In the genomic region with DNA sequence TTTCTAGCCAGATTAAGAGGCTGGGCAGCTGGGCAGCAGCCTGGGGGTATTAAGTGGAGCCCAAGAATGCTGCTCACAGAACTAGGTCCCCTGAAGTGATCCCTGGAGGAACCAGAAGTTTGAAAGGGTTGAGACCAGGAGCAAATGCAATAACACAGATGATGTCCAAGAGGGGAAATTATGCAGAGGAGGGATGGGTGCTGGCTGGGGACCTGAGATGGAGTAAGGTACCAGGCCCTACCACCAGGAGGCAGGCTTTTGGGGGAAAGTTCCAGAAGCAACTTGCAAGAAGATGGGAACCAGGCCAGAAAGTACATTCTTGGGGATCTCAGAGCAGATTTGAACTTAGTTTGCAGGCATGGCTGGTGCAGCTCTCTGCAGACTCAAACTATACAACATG, we compare ENCODE assay signal across 8 cellular contexts.
DNase-seq lines count a peak whose midpoint lies in the region; ATAC-seq, FAIRE-seq and TF ChIP-seq lines count a peak whose summit lies in the region.

No MANE protein-coding gene starts in this region.

- no TSS peak for BruUV-seq in mammary epithelial cell (replicated peaks; lab: Mats Ljungman, UMichigan)

- in situ Hi-C loops in GM13977 (cut with MboI; ENCODE audit: low pct_unique_long_range_greater_than_20kb, low sequenced_read_pairs, unreplicated experiment) = no loop called here
- in situ Hi-C loops in mammary epithelial cell (cut with MboI; ENCODE audit: low sequenced_read_pairs in 2 of 2) = no loop called here

- no peaks in the 10 kb centered on the region for H3K79me2 ChIP-seq in mammary epithelial cell (ENCODE audit: insufficient read depth, low read length)

- H3K27me3 ChIP-seq in mammary epithelial cell (ENCODE audit: insufficient read depth, low read length) = no peaks in the 10 kb centered on the region

- no peak overlapping the region for H3K9ac ChIP-seq in mammary epithelial cell (ENCODE audit: insufficient read depth, low read length)

- no peaks in the 10 kb centered on the region for H3K36me3 ChIP-seq in mammary epithelial cell (ENCODE audit: insufficient read depth, low read length)
- H3K36me3 ChIP-seq in mucosa of descending colon (ENCODE audit: low read depth) = no peaks in the 10 kb centered on the region

- H2AFZ ChIP-seq in mammary epithelial cell (ENCODE audit: low read depth, low read length) = peak overlapping the region; percentile 48

- H3K4me1 ChIP-seq in mammary epithelial cell (ENCODE audit: insufficient read depth, low read length) (peaks cover 34% of the 10 kb centered on the region), mucosa of descending colon (ENCODE audit: low read depth) (no peaks in the 10 kb centered on the region)

- dilution Hi-C loops in mammary epithelial cell (cut with HindIII; ENCODE audit: low sequenced_read_pairs) = no loop called here

- no peak for FAIRE-seq in GM12891 (lab: Jason Lieb, UNC)

- CTCF ChIA-PET in mammary epithelial cell (lab: Charles Lee; ENCODE audit: low non-redundant PET) = no interaction called here

- no peak overlapping the region for H3K4me3 ChIP-seq in mammary epithelial cell (replicated peaks in 1 of 3; ENCODE audit: insufficient read depth in 1 of 3, low read depth in 2 of 3, low read length in 3 of 3)
- no peak overlapping the region for H3K4me3 ChIP-seq in mucosa of descending colon

- peak overlapping the region; percentile 18 for H3K27ac ChIP-seq in mammary epithelial cell (ENCODE audit: insufficient read depth, low read depth, low read length)

- TF ChIP-seq POLR2A in GM12891 (IDR thresholded peaks at IDR 0.05; ENCODE audit: low read depth, low read length) = no peak

- intact Hi-C loops in mammary epithelial cell (cut with micrococcal nuclease) (loop anchor here (10.0 kb wide), 1 partner anchor 165 kb away; no protein-coding TSS in a partner anchor), mucosa of descending colon (cut with DNase I, micrococcal nuclease) (no loop called here)

- H3K4me2 ChIP-seq in mammary epithelial cell (ENCODE audit: insufficient read depth, low read depth, low read length) = peak overlapping the region; percentile 39

- DNase-seq in GM13977 (ENCODE audit: low spot score) (no peak), T-helper 1 cell (peak in 4 of 5 donors; percentile 32 to 42 (median 39)), mammary epithelial cell (peak; percentile 66), mucosa of descending colon (peak in 2 of 3 donors; percentile 35 to 44), midbrain (lab: John Stamatoyannopoulos, UW) (no peak), GM12891 (ENCODE audit: insufficient read length, low spot score) (no peak)

- peak; percentile 30 for TF ChIP-seq CTCF in GM13977 (IDR thresholded peaks at IDR 0.05; ENCODE audit: extremely low read depth, insufficient read depth, missing control alignments)
- TF ChIP-seq CTCF in mammary epithelial cell (conservative IDR thresholded peaks at IDR 0.05 in 1 of 2, IDR thresholded peaks at IDR 0.05 in 1 of 2; ENCODE audit: extremely low read depth in 1 of 2, insufficient read depth in 1 of 2, low read depth in 1 of 2, low read length in 2 of 2) = peak; percentile 66 to 75
- peak; percentile 19 for TF ChIP-seq CTCF in mucosa of descending colon (IDR thresholded peaks at IDR 0.05)

- H4K20me1 ChIP-seq in mammary epithelial cell (ENCODE audit: insufficient read depth, low read length) = no peaks in the 10 kb centered on the region

- ATAC-seq in mucosa of descending colon (peak; percentile 53), HG02588 (IDR thresholded peaks at IDR 0.05; ENCODE audit: unreplicated experiment) (no peak), GM19463 (IDR thresholded peaks at IDR 0.05; ENCODE audit: unreplicated experiment) (no peak)

- H3K9me3 ChIP-seq in mammary epithelial cell (replicated peaks; ENCODE audit: insufficient read depth, low read length) = peaks cover 2% of the 10 kb centered on the region
- peaks cover 10% of the 10 kb centered on the region for H3K9me3 ChIP-seq in mucosa of descending colon

TF ChIP-seq in GM12891, 5 proteins besides CTCF, POLR2A, EP300 and RAD21:
- TF ChIP-seq POLR2AphosphoS5 (IDR thresholded peaks at IDR 0.05; ENCODE audit: low read depth, low read length) (no peak), TAF1 (IDR thresholded peaks at IDR 0.05; ENCODE audit: low read depth, low read length) (no peak), POU2F2 (IDR thresholded peaks at IDR 0.05; ENCODE audit: low read depth, low read length) (no peak), SPI1 (IDR thresholded peaks at IDR 0.05; ENCODE audit: low read depth, low read length) (no peak), PAX5 (IDR thresholded peaks at IDR 0.05; ENCODE audit: insufficient read depth, low read length, severe bottlenecking) (no peak)

Comparison
In these comparisons a context has a peak if more than half of its experiments do, and no peak if none do; other contexts are left out.
1. DNase-seq: peak in T-helper 1 cell (4 of 5), mammary epithelial cell (single experiment) and mucosa of descending colon (2 of 3); none in GM13977 (single experiment), midbrain (single experiment) and GM12891 (single experiment).
2. CTCF ChIP-seq: peak in every context shown above with its lines; median percentile 70 in mammary epithelial cell; 30 in GM13977; 19 in mucosa of descending colon.